In the genomic region with DNA sequence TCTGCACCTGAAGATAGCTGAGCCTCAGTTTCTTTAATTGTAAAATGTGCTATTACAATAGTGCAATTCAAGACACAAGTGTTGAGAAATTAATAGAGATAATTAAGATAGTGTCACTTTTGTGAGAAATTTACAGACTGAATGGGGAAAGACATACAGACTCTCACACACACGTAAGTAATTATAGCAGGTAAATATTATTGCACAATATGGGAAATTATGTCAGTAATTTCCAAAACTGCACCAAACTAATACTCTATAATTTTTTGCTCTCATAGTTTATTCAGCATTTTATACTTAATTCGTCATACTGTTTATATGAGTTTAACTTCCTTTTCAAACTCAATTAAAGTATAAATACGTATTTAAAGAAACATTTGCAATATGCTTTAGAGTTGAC, we compare ENCODE assay signal across 33 cellular contexts.
DNase-seq lines count a peak whose midpoint lies in the region; ATAC-seq, FAIRE-seq and TF ChIP-seq lines count a peak whose summit lies in the region.
"Had no signal": no experiment of that assay in that cellular context is flagged by ENCODE, and none has a peak within 500 bp of the region (broad histone marks: within the 10 kb centered on the region; RNA-seq: fewer than 3 reads in every experiment).

No MANE protein-coding gene starts in this region.

- no peak overlapping the region for H2BK5ac ChIP-seq in IMR-90 (ENCODE audit: low read depth, low read length, poor library complexity, severe bottlenecking)

- H2AK5ac ChIP-seq in IMR-90 (ENCODE audit: low read depth, low read length): no peak overlapping the region

- in situ Hi-C loops in HepG2 (cut with HindIII; ENCODE audit: extremely low pct_ligation_motif_present, low pct_unique_long_range_greater_than_20kb) (no loop called here), IMR-90 (cut with MboI; ENCODE audit: low sequenced_read_pairs) (no loop called here), K562 (cut with MboI) (no loop called here)

- no peak overlapping the region for H3K56ac ChIP-seq in IMR-90 (ENCODE audit: extremely low read depth, insufficient read depth, low read length)

- TF ChIP-seq POLR2A in HepG2 (IDR thresholded peaks at IDR 0.05; ENCODE audit: insufficient read depth in 1 of 2, low read depth in 2 of 2, low read length in 2 of 2) (no peak), right lobe of liver (IDR thresholded peaks at IDR 0.05) (no peak), IMR-90 (IDR thresholded peaks at IDR 0.05; ENCODE audit: low read depth, low read length) (no peak), K562 (conservative IDR thresholded peaks at IDR 0.05) (no peak)

- H4K91ac ChIP-seq in IMR-90 (ENCODE audit: insufficient read depth, low read depth, low read length): no peak overlapping the region

- 32% methylated on average over 3 of the region's 3 CpGs for WGBS in HepG2 (ENCODE audit: low lambda C conversion rate)
- WGBS in right lobe of liver (ENCODE audit: insufficient coverage, low coverage, low lambda C conversion rate, missing lambda C conversion rate): 49% methylated on average over 3 of the region's 3 CpGs
- WGBS in IMR-90 (ENCODE audit: extremely low coverage in 2 of 2, insufficient read length in 1 of 2), 2 experiments: no CpG with 5 or more reads among the region's 3 CpGs
- 2% methylated on average over 3 of the region's 3 CpGs for WGBS in K562 (ENCODE audit: insufficient coverage, low coverage, missing lambda C conversion rate)

- H2BK20ac ChIP-seq in IMR-90 (ENCODE audit: low read depth, low read length): no peak overlapping the region

- no peak overlapping the region for H3K4me2 ChIP-seq in HepG2 (ENCODE audit: low read depth, low read length)
- no peak overlapping the region for H3K4me2 ChIP-seq in IMR-90 (ENCODE audit: low read depth, low read length)
- no peak overlapping the region for H3K4me2 ChIP-seq in K562 (ENCODE audit: insufficient read depth, low read length)
- H3K4me2 ChIP-seq: A549; BLaER1; BLaER1 treated with 17β-estradiol and CSF1 and Interleukin-3, amounts not matched to agents 10 nM and 100 nM had no signal

- H3K14ac ChIP-seq in IMR-90 (replicated peaks; ENCODE audit: low read depth, low read length): no peak overlapping the region

- POLR2A ChIA-PET in HepG2 (lab: Yijun Ruan, JAX): no interaction called here
- POLR2A ChIA-PET in IMR-90 (lab: Charles Lee; ENCODE audit: unreplicated experiment): no interaction called here
- POLR2A ChIA-PET in K562 (lab: Yijun Ruan, JAX): no interaction called here

- no peak for TF ChIP-seq CTCF in HepG2 (CRISPR knock-in tag; IDR thresholded peaks at IDR 0.05)
- TF ChIP-seq CTCF in right lobe of liver (IDR thresholded peaks at IDR 0.05): no peak
- TF ChIP-seq CTCF in IMR-90 (conservative IDR thresholded peaks at IDR 0.05; ENCODE audit: low read depth, low read length): no peak
- TF ChIP-seq CTCF in K562 (IDR thresholded peaks at IDR 0.05 in 2 of 3, conservative IDR thresholded peaks at IDR 0.05 in 1 of 3; ENCODE audit: insufficient read depth in 2 of 3, low read depth in 1 of 3, low read length in 3 of 3): no peak

- no peak overlapping the region for H4K5ac ChIP-seq in IMR-90 (ENCODE audit: low read depth, low read length)

- no peak for TF ChIP-seq RAD21 in HepG2 (CRISPR knock-in tag; IDR thresholded peaks at IDR 0.05)
- TF ChIP-seq RAD21 in IMR-90 (IDR thresholded peaks at IDR 0.05; ENCODE audit: low read length): no peak
- TF ChIP-seq RAD21 in K562 (CRISPR knock-in tag; conservative IDR thresholded peaks at IDR 0.05 in 1 of 2, IDR thresholded peaks at IDR 0.05 in 1 of 2): no peak

- H3K18ac ChIP-seq in IMR-90 (ENCODE audit: low read depth, low read length): no peak overlapping the region

- no peak overlapping the region for H2AK9ac ChIP-seq in IMR-90 (replicated peaks; ENCODE audit: low read depth, low read length, poor library complexity)

- no peaks in the 10 kb centered on the region for H3K9me1 ChIP-seq in IMR-90 (ENCODE audit: insufficient read depth, low read length)
- no peaks in the 10 kb centered on the region for H3K9me1 ChIP-seq in K562 (ENCODE audit: control insufficient read depth, insufficient read depth, low read length)

- FAIRE-seq in HepG2 (lab: Jason Lieb, UNC) (no peak), K562 (lab: Jason Lieb, UNC) (no peak)
- FAIRE-seq: A204.1, A549, D721Med had no signal

- no peaks in the 10 kb centered on the region for H3K27me3 ChIP-seq in HepG2 (ENCODE audit: control insufficient read depth in 1 of 2, insufficient read depth in 2 of 2, low read length in 2 of 2)
- H3K27me3 ChIP-seq in right lobe of liver: no peaks in the 10 kb centered on the region
- H3K27me3 ChIP-seq in IMR-90 (ENCODE audit: control insufficient read depth, insufficient read depth, low read length): no peaks in the 10 kb centered on the region
- peaks cover 0 to 4% of the 10 kb centered on the region in 2 experiments; a peak in 1 of 5 replicates for H3K27me3 ChIP-seq in K562 (ENCODE audit: control insufficient read depth in 2 of 2, insufficient read depth in 2 of 2, low read length in 2 of 2)
- H3K27me3 ChIP-seq: BE2C; BLaER1; BLaER1 treated with 17β-estradiol and CSF1 and Interleukin-3, amounts not matched to agents 10 nM and 100 nM had no signal

- no peak overlapping the region for H3K9ac ChIP-seq in HepG2 (ENCODE audit: insufficient read depth, low read depth, low read length)
- H3K9ac ChIP-seq in IMR-90 (ENCODE audit: low read depth, low read length): no peak overlapping the region
- H3K9ac ChIP-seq in K562 (ENCODE audit: insufficient read depth in 1 of 2, low read depth in 2 of 2, low read length in 2 of 2): no peak overlapping the region
- H3K9ac ChIP-seq: BLaER1; BLaER1 treated with 17β-estradiol and CSF1 and Interleukin-3, amounts not matched to agents 10 nM and 100 nM had no signal

- H2BK15ac ChIP-seq in IMR-90 (ENCODE audit: low read depth, low read length): no peak overlapping the region

- no peak overlapping the region for H2BK120ac ChIP-seq in IMR-90 (ENCODE audit: low read depth, low read length)

- no peaks in the 10 kb centered on the region for H4K20me1 ChIP-seq in HepG2 (ENCODE audit: insufficient read depth, low read length)
- no peaks in the 10 kb centered on the region; the same call in 1 of the 2 replicates for H4K20me1 ChIP-seq in IMR-90 (ENCODE audit: insufficient read depth, low read length)
- H4K20me1 ChIP-seq in K562 (replicated peaks; ENCODE audit: control insufficient read depth, insufficient read depth, low read length): no peaks in the 10 kb centered on the region
- H4K20me1 ChIP-seq: BLaER1; BLaER1 treated with 17β-estradiol and CSF1 and Interleukin-3, amounts not matched to agents 10 nM and 100 nM had no signal

- H3K79me2 ChIP-seq in HepG2 (ENCODE audit: insufficient read depth, low read length) (no peaks in the 10 kb centered on the region), K562 (ENCODE audit: control insufficient read depth, insufficient read depth, low read length) (no peaks in the 10 kb centered on the region)

- TF ChIP-seq EP300 in HepG2 (IDR thresholded peaks at IDR 0.05; ENCODE audit: low read depth in 2 of 2, low read length in 2 of 2) (no peak), HepG2 (CRISPR knock-in tag; IDR thresholded peaks at IDR 0.05; ENCODE audit: borderline replicate concordance) (no peak), K562 (IDR thresholded peaks at IDR 0.05; ENCODE audit: low read length) (no peak)

- no peaks in the 10 kb centered on the region for H3K4me1 ChIP-seq in HepG2 (ENCODE audit: insufficient read depth, low read length)
- H3K4me1 ChIP-seq in right lobe of liver: no peaks in the 10 kb centered on the region
- H3K4me1 ChIP-seq in IMR-90 (ENCODE audit: control insufficient read depth, insufficient read depth, low read length): no peaks in the 10 kb centered on the region
- no peaks in the 10 kb centered on the region for H3K4me1 ChIP-seq in K562 (replicated peaks in 1 of 2; ENCODE audit: control insufficient read depth in 2 of 2, insufficient read depth in 2 of 2, low read length in 2 of 2)
- H3K4me1 ChIP-seq: A549, BE2C, Caco-2 had no signal

- H3K4me3 ChIP-seq in HepG2 (replicated peaks in 1 of 3; ENCODE audit: insufficient read depth in 1 of 3, low read depth in 2 of 3, low read length in 3 of 3) (no peak overlapping the region), right lobe of liver (no peak overlapping the region), IMR-90 (ENCODE audit: insufficient read depth, low read depth, low read length) (no peak overlapping the region), K562 (no peak overlapping the region)
- H3K4me3 ChIP-seq: A549; BLaER1; BLaER1 treated with 17β-estradiol and CSF1 and Interleukin-3, amounts not matched to agents 10 nM and 100 nM had no signal

- dilution Hi-C loops in IMR-90 (cut with HindIII; ENCODE audit: low sequenced_read_pairs, unreplicated experiment): no loop called here

- H2AFZ ChIP-seq in HepG2 (ENCODE audit: low read length) (no peak overlapping the region), IMR-90 (replicated peaks; ENCODE audit: low read length, poor library complexity) (no peak overlapping the region), K562 (ENCODE audit: low read depth, low read length) (no peak overlapping the region)

- H3K79me1 ChIP-seq in IMR-90 (ENCODE audit: low read depth in 1 of 2, low read length in 2 of 2): no peaks in the 10 kb centered on the region

- CTCF ChIA-PET in HepG2 (lab: Yijun Ruan, JAX; ENCODE audit: low intra/inter-chr PET ratio, low total read pairs): interaction anchor here (0.9 kb wide), 1 partner anchor 246 kb away, joined by 3 read pairs; no protein-coding TSS in a partner anchor
- CTCF ChIA-PET in IMR-90 (lab: Yijun Ruan, JAX): no interaction called here
- CTCF ChIA-PET in K562 (lab: Yijun Ruan, JAX; ENCODE audit: low intra/inter-chr PET ratio): no interaction called here

- DNase-seq in HepG2 (ENCODE audit: low spot score) (no peak), right lobe of liver (no peak), IMR-90 (no peak), K562 (ENCODE audit: extremely low read depth in 1 of 4, low spot score in 3 of 4) (no peak)
- DNase-seq: 8988T; ACHN; AML-193; BE2C; C1 segment of cervical spinal cord; Caco-2; Calu3; CD4-positive, alpha-beta memory T cell; CD4-positive, alpha-beta T cell; CD4-positive, CD25-positive, alpha-beta regulatory T cell; CD8-positive, alpha-beta memory T cell; CD8-positive, alpha-beta T cell; COR-L47; DMS 273 treated with DMSO at 0.1 percent for 48 hours; DMS153; DMS53; DMS79; DMS79 treated with DMSO at 0.1 percent for 48 hours; DND-41; EL had no signal

- ATAC-seq in HepG2 (no peak), right lobe of liver (no peak), IMR-90 (ENCODE audit: low read depth) (no peak), K562 (no peak), HG03521 (IDR thresholded peaks at IDR 0.05; ENCODE audit: unreplicated experiment) (no peak), GM18517 (IDR thresholded peaks at IDR 0.05; ENCODE audit: unreplicated experiment) (no peak)
- ATAC-seq: A549; CD8-positive, alpha-beta T cell had no signal

- H3K4ac ChIP-seq in IMR-90 (ENCODE audit: low read depth, low read length): no peak overlapping the region

- BruUV-seq in HepG2 (replicated peaks; lab: Mats Ljungman, UMichigan) (no TSS peak), IMR-90 (replicated peaks; lab: Mats Ljungman, UMichigan) (no TSS peak), K562 (replicated peaks; lab: Mats Ljungman, UMichigan) (no TSS peak)

- H3K27ac ChIP-seq in HepG2 (ENCODE audit: extremely low read length, insufficient read depth, low read length) (no peak overlapping the region), right lobe of liver (no peak overlapping the region), IMR-90 (ENCODE audit: insufficient read depth, low read length) (no peak overlapping the region), K562 (ENCODE audit: extremely low read depth, low read depth, low read length) (no peak overlapping the region)
- H3K27ac ChIP-seq: 22Rv1; A549; BLaER1; BLaER1 treated with 17β-estradiol and CSF1 and Interleukin-3, amounts not matched to agents 10 nM and 100 nM; C4-2B had no signal

- no peak overlapping the region for H4K8ac ChIP-seq in IMR-90 (ENCODE audit: low read depth in 2 of 2, low read length in 2 of 2)

- H3K9me3 ChIP-seq in HepG2 (ENCODE audit: low read length) (no peaks in the 10 kb centered on the region), right lobe of liver (no peaks in the 10 kb centered on the region), IMR-90 (ENCODE audit: control insufficient read depth, insufficient read depth, low read length) (no peaks in the 10 kb centered on the region), K562 (replicated peaks; ENCODE audit: control insufficient read depth, insufficient read depth, low read depth, low read length) (no peaks in the 10 kb centered on the region)
- H3K9me3 ChIP-seq: A549; BE2C; BLaER1; BLaER1 treated with 17β-estradiol and CSF1 and Interleukin-3, amounts not matched to agents 10 nM and 100 nM; Caco-2 had no signal

- no peak overlapping the region for H3K23ac ChIP-seq in IMR-90 (ENCODE audit: low read depth, low read length)

- intact Hi-C loops in HepG2 (cut with micrococcal nuclease; ENCODE audit: unreplicated experiment) (no loop called here), right lobe of liver (cut with DNase I) (no loop called here), IMR-90 (cut with micrococcal nuclease) (no loop called here), K562 (cut with micrococcal nuclease) (no loop called here)

- H3K36me3 ChIP-seq in HepG2 (replicated peaks in 1 of 2; ENCODE audit: control insufficient read depth in 1 of 2, insufficient read depth in 2 of 2, low read length in 2 of 2) (no peaks in the 10 kb centered on the region), right lobe of liver (no peaks in the 10 kb centered on the region), IMR-90 (ENCODE audit: control insufficient read depth, insufficient read depth, low read length) (no peaks in the 10 kb centered on the region), K562 (ENCODE audit: control insufficient read depth, insufficient read depth, low read length) (no peaks in the 10 kb centered on the region)
- H3K36me3 ChIP-seq: BE2C; BLaER1; BLaER1 treated with 17β-estradiol and CSF1 and Interleukin-3, amounts not matched to agents 10 nM and 100 nM had no signal

Comparison
In these comparisons a context has a peak if more than half of its experiments do, and no peak if none do; other contexts are left out.
1. Of the 241 proteins assayed by ChIP-seq in both HepG2 and K562: peak only in HepG2: none; only in K562: none; in both: CEBPB; in neither: 239; mixed calls (peak in some experiments, not most) for 1.